In the genomic region with DNA sequence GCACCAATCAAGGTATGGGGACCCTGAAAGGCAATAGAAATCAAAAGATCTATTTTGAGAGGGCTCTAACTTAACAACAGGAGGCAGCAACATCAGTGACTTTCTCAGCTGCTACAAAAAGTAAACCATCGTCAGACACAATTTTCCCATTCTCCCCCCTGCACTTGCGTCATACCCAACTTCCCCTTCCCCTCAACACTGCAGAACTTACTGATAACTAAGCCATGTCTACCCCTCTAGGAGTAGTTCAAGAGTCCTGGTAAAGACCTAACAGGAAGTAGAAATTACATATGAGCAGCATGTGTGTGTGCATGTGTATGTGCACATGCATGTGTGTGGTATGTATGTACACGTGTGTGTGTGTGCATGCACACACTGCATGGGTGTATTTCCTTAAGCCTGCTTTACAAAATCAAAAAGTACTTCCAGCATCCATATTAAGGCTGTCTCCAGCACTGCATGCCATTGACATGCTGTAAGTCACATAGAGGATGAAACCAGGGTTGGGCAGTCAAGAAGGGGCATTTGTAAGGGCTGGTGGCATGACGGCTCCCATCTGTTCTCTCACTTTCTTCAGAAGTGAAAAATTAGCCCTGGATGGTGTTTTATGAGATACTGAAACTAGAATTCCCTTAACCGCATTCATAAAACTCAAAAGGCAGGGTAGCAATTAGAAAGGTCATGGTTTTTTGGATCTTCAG, we compare ENCODE assay signal across 1 cellular context.
TF ChIP-seq lines count a peak whose summit lies in the region.

No MANE protein-coding gene starts in this region.

TF ChIP-seq in IMR-90, 13 proteins besides CTCF, POLR2A, EP300 and RAD21:
- no peak for TF ChIP-seq MAFK (IDR thresholded peaks at IDR 0.05; ENCODE audit: low read depth, low read length)
- TF ChIP-seq, protein P1, sequence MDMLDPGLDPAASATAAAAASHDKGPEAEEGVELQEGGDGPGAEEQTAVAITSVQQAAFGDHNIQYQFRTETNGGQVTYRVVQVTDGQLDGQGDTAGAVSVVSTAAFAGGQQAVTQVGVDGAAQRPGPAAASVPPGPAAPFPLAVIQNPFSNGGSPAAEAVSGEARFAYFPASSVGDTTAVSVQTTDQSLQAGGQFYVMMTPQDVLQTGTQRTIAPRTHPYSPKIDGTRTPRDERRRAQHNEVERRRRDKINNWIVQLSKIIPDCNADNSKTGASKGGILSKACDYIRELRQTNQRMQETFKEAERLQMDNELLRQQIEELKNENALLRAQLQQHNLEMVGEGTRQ (IDR thresholded peaks at IDR 0.05; ENCODE audit: low read depth, low read length) = no peak
- TF ChIP-seq RCOR1 (IDR thresholded peaks at IDR 0.05; ENCODE audit: insufficient replicate concordance, low read length) = no peak
- no peak for TF ChIP-seq MAZ (IDR thresholded peaks at IDR 0.05; ENCODE audit: borderline replicate concordance, low read depth, low read length)
- no peak for TF ChIP-seq MXI1 (IDR thresholded peaks at IDR 0.05; ENCODE audit: borderline replicate concordance, low read depth, low read length)
- no peak for TF ChIP-seq RFX5 (IDR thresholded peaks at IDR 0.05; ENCODE audit: low read depth, low read length)
- no peak for TF ChIP-seq CEBPB (IDR thresholded peaks at IDR 0.05; ENCODE audit: low read depth, low read length)
- no peak for TF ChIP-seq CHD1 (IDR thresholded peaks at IDR 0.05; ENCODE audit: low read depth, low read length)
- no peak for TF ChIP-seq NFE2L2 (IDR thresholded peaks at IDR 0.05; ENCODE audit: low read depth, low read length)
- no peak for TF ChIP-seq SMC3 (IDR thresholded peaks at IDR 0.05; ENCODE audit: low read depth, low read length)
- no peak for TF ChIP-seq FOS (IDR thresholded peaks at IDR 0.05; ENCODE audit: low read depth, low read length)
- TF ChIP-seq, protein P2, sequence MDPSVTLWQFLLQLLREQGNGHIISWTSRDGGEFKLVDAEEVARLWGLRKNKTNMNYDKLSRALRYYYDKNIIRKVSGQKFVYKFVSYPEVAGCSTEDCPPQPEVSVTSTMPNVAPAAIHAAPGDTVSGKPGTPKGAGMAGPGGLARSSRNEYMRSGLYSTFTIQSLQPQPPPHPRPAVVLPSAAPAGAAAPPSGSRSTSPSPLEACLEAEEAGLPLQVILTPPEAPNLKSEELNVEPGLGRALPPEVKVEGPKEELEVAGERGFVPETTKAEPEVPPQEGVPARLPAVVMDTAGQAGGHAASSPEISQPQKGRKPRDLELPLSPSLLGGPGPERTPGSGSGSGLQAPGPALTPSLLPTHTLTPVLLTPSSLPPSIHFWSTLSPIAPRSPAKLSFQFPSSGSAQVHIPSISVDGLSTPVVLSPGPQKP (IDR thresholded peaks at IDR 0.05; ENCODE audit: borderline replicate concordance, low read depth, low read length) = no peak
- TF ChIP-seq BHLHE40 (IDR thresholded peaks at IDR 0.05; ENCODE audit: low read depth, low read length) = no peak
